Comparison of ENCODE assay signal across 24 cellular contexts in the genomic region with DNA sequence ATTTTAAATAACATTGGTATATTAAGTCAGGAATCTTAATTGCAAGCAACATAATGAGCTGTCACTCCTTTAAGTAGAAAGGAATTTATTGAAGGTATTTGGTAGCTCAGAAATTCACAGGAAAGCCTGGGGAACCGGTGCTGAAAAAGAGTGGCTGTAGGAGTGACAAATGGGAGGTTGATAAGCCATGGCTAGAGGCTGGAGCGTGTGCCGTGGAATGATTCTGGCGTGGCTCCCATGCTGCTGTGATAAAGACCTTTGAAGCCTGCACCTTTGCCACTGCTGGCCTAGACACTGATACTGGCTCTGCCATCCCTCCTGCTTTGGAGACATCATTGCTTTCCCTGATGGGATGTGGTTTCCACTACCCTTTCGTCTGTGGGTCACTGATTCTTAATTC.
A peak's percentile ranks its signal among the peaks of the same experiment; 100 is the strongest.
DNase-seq lines count a peak whose midpoint lies in the region; ATAC-seq, FAIRE-seq and TF ChIP-seq lines count a peak whose summit lies in the region.
"Had no signal": no experiment of that assay in that cellular context is flagged by ENCODE, and none has a peak within 500 bp of the region (broad histone marks: within the 10 kb centered on the region; RNA-seq: fewer than 3 reads in every experiment).

No MANE protein-coding gene starts in this region.

- H3K9me3 Mint-ChIP-seq in astrocyte (ENCODE audit: unreplicated experiment): peaks cover 5% of the 10 kb centered on the region
- H3K9me3 Mint-ChIP-seq in stimulated activated memory B cell treated with anti-CD40 and anti-IgM and Interleukin-4, amounts not matched to agents 10 μg/mL and 1 μg/mL and 100 μg/mL, for 72 hours: peaks cover 8% of the 10 kb centered on the region
- H3K9me3 Mint-ChIP-seq in CD8-positive, alpha-beta T cell: peaks cover 11% of the 10 kb centered on the region

- no peaks in the 10 kb centered on the region for H3K79me2 ChIP-seq in astrocyte (ENCODE audit: insufficient read depth, low read length)
- H3K79me2 ChIP-seq in mesendoderm (ENCODE audit: control insufficient read depth, insufficient read depth, low read length): no peaks in the 10 kb centered on the region

- H3K9ac ChIP-seq in astrocyte (ENCODE audit: low read length) (no peak overlapping the region), mesendoderm (ENCODE audit: low read length) (no peak overlapping the region)

- no peaks in the 10 kb centered on the region for H3K27me3 Mint-ChIP-seq in astrocyte (ENCODE audit: low read depth, unreplicated experiment)
- no peaks in the 10 kb centered on the region for H3K27me3 Mint-ChIP-seq in stimulated activated memory B cell treated with anti-CD40 and anti-IgM and Interleukin-4, amounts not matched to agents 10 μg/mL and 1 μg/mL and 100 μg/mL, for 72 hours
- no peaks in the 10 kb centered on the region for H3K27me3 Mint-ChIP-seq in CD8-positive, alpha-beta T cell (ENCODE audit: low read depth)
- H3K27me3 Mint-ChIP-seq: B cell had no signal

- peak; percentile 31 to 41 for ATAC-seq in left cardiac atrium
- no peak for ATAC-seq in stimulated activated memory B cell treated with anti-CD40 and anti-IgM and Interleukin-4, amounts not matched to agents 10 μg/mL and 1 μg/mL and 100 μg/mL, for 72 hours
- ATAC-seq in CD8-positive, alpha-beta T cell: no peak
- no peak for ATAC-seq in GM18519 (IDR thresholded peaks at IDR 0.05; ENCODE audit: low FRiP score, unreplicated experiment)
- ATAC-seq: GM23338, HCT116 had no signal

- H3K79me1 ChIP-seq in mesendoderm (ENCODE audit: low read length): no peaks in the 10 kb centered on the region

- H4K20me1 ChIP-seq in astrocyte (ENCODE audit: insufficient read depth, low read length): no peaks in the 10 kb centered on the region

- POLR2A ChIA-PET in CD8-positive, alpha-beta T cell (lab: Charles Lee): interaction anchor here (0.6 kb wide), 1 partner anchor 381 kb away, joined by 3 read pairs; no protein-coding TSS in a partner anchor

- H2AFZ ChIP-seq in astrocyte (ENCODE audit: low read depth, low read length): no peak overlapping the region
- H2AFZ ChIP-seq: GM23338 had no signal

- H4K8ac ChIP-seq in mesendoderm (ENCODE audit: low read depth, low read length): no peak overlapping the region

- H3K4me1 Mint-ChIP-seq in astrocyte (ENCODE audit: low read depth, unreplicated experiment): peaks cover 4% of the 10 kb centered on the region
- peaks cover 38% of the 10 kb centered on the region for H3K4me1 Mint-ChIP-seq in stimulated activated memory B cell treated with anti-CD40 and anti-IgM and Interleukin-4, amounts not matched to agents 10 μg/mL and 1 μg/mL and 100 μg/mL, for 72 hours
- no peaks in the 10 kb centered on the region for H3K4me1 Mint-ChIP-seq in CD8-positive, alpha-beta T cell (ENCODE audit: low read depth)

- no peak overlapping the region for H3K23ac ChIP-seq in mesendoderm (ENCODE audit: low read length)

- H4K5ac ChIP-seq in mesendoderm (ENCODE audit: low read length): no peak overlapping the region

- H3K27ac Mint-ChIP-seq in astrocyte (ENCODE audit: unreplicated experiment): no peak overlapping the region
- no peak overlapping the region for H3K27ac Mint-ChIP-seq in stimulated activated memory B cell treated with anti-CD40 and anti-IgM and Interleukin-4, amounts not matched to agents 10 μg/mL and 1 μg/mL and 100 μg/mL, for 72 hours
- H3K27ac Mint-ChIP-seq in CD8-positive, alpha-beta T cell: no peak overlapping the region
- H3K27ac Mint-ChIP-seq: B cell, CD14-positive monocyte, GM23338 had no signal

- no peak overlapping the region for H3K27ac ChIP-seq in astrocyte (ENCODE audit: low read depth, low read length)
- no peak overlapping the region for H3K27ac ChIP-seq in mesendoderm (ENCODE audit: low read depth, low read length)
- no peak overlapping the region for H3K27ac ChIP-seq in CD8-positive, alpha-beta T cell (ENCODE audit: low read depth, low read length)

- H2BK15ac ChIP-seq in mesendoderm (replicated peaks; ENCODE audit: low read depth): no peak overlapping the region

- H3K27me3 ChIP-seq in astrocyte (ENCODE audit: insufficient read depth, low read length) (no peaks in the 10 kb centered on the region), mesendoderm (ENCODE audit: insufficient read depth, low read length, poor library complexity) (no peaks in the 10 kb centered on the region)
- H3K27me3 ChIP-seq in CD8-positive, alpha-beta T cell (ENCODE audit: insufficient read depth, low read length): no peaks in the 10 kb centered on the region

- CTCF ChIA-PET in CD8-positive, alpha-beta T cell (lab: Charles Lee): no interaction called here

- TF ChIP-seq CTCF in astrocyte (IDR thresholded peaks at IDR 0.05; ENCODE audit: insufficient read depth, low read depth, low read length): no peak
- no peak for TF ChIP-seq CTCF in CD8-positive, alpha-beta T cell (IDR thresholded peaks at IDR 0.05)

- no peaks in the 10 kb centered on the region for H3K36me3 ChIP-seq in astrocyte (ENCODE audit: insufficient read depth, low read length)
- H3K36me3 ChIP-seq in mesendoderm (ENCODE audit: control insufficient read depth, insufficient read depth, low read length): no peaks in the 10 kb centered on the region
- no peaks in the 10 kb centered on the region for H3K36me3 ChIP-seq in CD8-positive, alpha-beta T cell (ENCODE audit: insufficient read depth, low read length)

- no peaks in the 10 kb centered on the region for H3K36me3 Mint-ChIP-seq in astrocyte (ENCODE audit: low read depth, unreplicated experiment)
- peaks cover 6% of the 10 kb centered on the region for H3K36me3 Mint-ChIP-seq in stimulated activated memory B cell treated with anti-CD40 and anti-IgM and Interleukin-4, amounts not matched to agents 10 μg/mL and 1 μg/mL and 100 μg/mL, for 72 hours
- no peaks in the 10 kb centered on the region for H3K36me3 Mint-ChIP-seq in CD8-positive, alpha-beta T cell

- H2BK120ac ChIP-seq in mesendoderm (ENCODE audit: low read depth, low read length): no peak overlapping the region

- H3K4me2 ChIP-seq in astrocyte (ENCODE audit: low read length): no peak overlapping the region
- H3K4me2 ChIP-seq in mesendoderm (ENCODE audit: low read length): no peak overlapping the region
- H3K4me2 ChIP-seq: GM23338 had no signal

- no CpG with 5 or more reads among the region's 5 CpGs for WGBS in mesendoderm (ENCODE audit: extremely low coverage, insufficient coverage, low lambda C conversion rate)

- H3K4ac ChIP-seq in mesendoderm (ENCODE audit: low read depth, low read length): no peak overlapping the region

- FAIRE-seq in astrocyte (lab: Jason Lieb, UNC): no peak
- FAIRE-seq: A204.1, GM18507, RCC 7860 had no signal

- H3K4me1 ChIP-seq in astrocyte (ENCODE audit: insufficient read depth, low read length): no peaks in the 10 kb centered on the region
- peaks cover 3% of the 10 kb centered on the region for H3K4me1 ChIP-seq in mesendoderm (ENCODE audit: control insufficient read depth, low read depth, low read length)
- no peaks in the 10 kb centered on the region for H3K4me1 ChIP-seq in CD8-positive, alpha-beta T cell (ENCODE audit: insufficient read depth, low read length)

- intact Hi-C loops in left cardiac atrium (cut with DNase I): no loop called here
- intact Hi-C loops in CD8-positive, alpha-beta T cell (cut with DNase I, micrococcal nuclease): no loop called here

- no peak overlapping the region for H3K56ac ChIP-seq in mesendoderm (ENCODE audit: low read length)

- H3K18ac ChIP-seq in mesendoderm (ENCODE audit: low read length): no peak overlapping the region

- H3K4me3 ChIP-seq in astrocyte (ENCODE audit: insufficient read depth, low read depth, low read length) (no peak overlapping the region), mesendoderm (ENCODE audit: low read length) (no peak overlapping the region)
- no peak overlapping the region for H3K4me3 ChIP-seq in CD8-positive, alpha-beta T cell (ENCODE audit: low read depth, low read length)
- H3K4me3 ChIP-seq: GM23338 had no signal

- peak overlapping the region; percentile 54 for H2AK5ac ChIP-seq in mesendoderm (ENCODE audit: low read length)

- H2BK5ac ChIP-seq in mesendoderm (ENCODE audit: low read length): peak overlapping the region; percentile 28

- no peaks in the 10 kb centered on the region for H3K9me3 ChIP-seq in astrocyte (ENCODE audit: insufficient read depth, low read depth, low read length)
- no peaks in the 10 kb centered on the region for H3K9me3 ChIP-seq in CD8-positive, alpha-beta T cell (ENCODE audit: low read length)

- peak; percentile 6 for DNase-seq in EH (ENCODE audit: low read depth)
- DNase-seq in astrocyte (ENCODE audit: low read depth): peak; percentile 12
- no peak for DNase-seq in left cardiac atrium
- peak; percentile 63 for DNase-seq in mesendoderm
- no peak for DNase-seq in ureter (ENCODE audit: low spot score)
- DNase-seq in CD8-positive, alpha-beta T cell: no peak
- DNase-seq: DND-41, GDM1, Kasumi-1, NCI-H1694, NCI-H2081, NCI-H2171, NCI-H446, NCI-H526 treated with DMSO at 0.1 percent for 48 hours, OCI-M1 had no signal

- H3K4me3 Mint-ChIP-seq in astrocyte (ENCODE audit: unreplicated experiment): no peak overlapping the region
- no peak overlapping the region for H3K4me3 Mint-ChIP-seq in stimulated activated memory B cell treated with anti-CD40 and anti-IgM and Interleukin-4, amounts not matched to agents 10 μg/mL and 1 μg/mL and 100 μg/mL, for 72 hours
- no peak overlapping the region for H3K4me3 Mint-ChIP-seq in CD8-positive, alpha-beta T cell
- H3K4me3 Mint-ChIP-seq: B cell, CD14-positive monocyte, GM23338 had no signal

Comparison
In these comparisons a context has a peak if more than half of its experiments do, and no peak if none do; other contexts are left out.
1. DNase-seq: peak in EH (single experiment), astrocyte (single experiment) and mesendoderm (single experiment); none in left cardiac atrium (single experiment), ureter (single experiment) and CD8-positive, alpha-beta T cell (0 of 7).
2. ATAC-seq: peak in left cardiac atrium (2 of 2); none in stimulated activated memory B cell treated with anti-CD40 and anti-IgM and Interleukin-4, amounts not matched to agents 10 μg/mL and 1 μg/mL and 100 μg/mL, for 72 hours (single experiment), CD8-positive, alpha-beta T cell (single experiment) and GM18519 (single experiment).